Comparison of ENCODE assay signal across 21 cellular contexts in genomic region chr12:43079481-43079880, GRCh38.
"Had no signal": no experiment of that assay in that cellular context is flagged by ENCODE, and none has a peak within 500 bp of the region (broad histone marks: within the 10 kb centered on the region; RNA-seq: fewer than 3 reads in every experiment).

No MANE protein-coding gene starts in this region.

- DNase-seq: cortex of kidney; effector memory CD8-positive, alpha-beta T cell; erythroblast; heart right ventricle; hypothalamus; kidney glomerular epithelial cell; mammary epithelial cell; mucosa of descending colon; naive thymus-derived CD8-positive, alpha-beta T cell; right cardiac atrium; stimulated activated CD4-positive, alpha-beta T cell treated with anti-CD3 and anti-CD28 coated beads, Interleukin-2, amount 100 ng/mL, for 48 hours; stimulated activated CD8-positive, alpha-beta memory T cell treated with anti-CD3 and anti-CD28 coated beads, Interleukin-4, amount 100 ng/mL, for 48 hours; stimulated activated naive CD8-positive, alpha-beta T cell treated with anti-CD3 and anti-CD28 coated beads, Interleukin-15, Interleukin-2, amounts not matched to agents 100 U/mL and 50 U/mL, for 24 hours; thyroid gland had no signal

- H3K36me3 ChIP-seq: heart right ventricle, suprapubic skin, thyroid gland had no signal

- H3K4me1 ChIP-seq: heart right ventricle, suprapubic skin, thyroid gland had no signal

- ATAC-seq: effector memory CD8-positive, alpha-beta T cell; heart right ventricle; mucosa of descending colon; naive thymus-derived CD8-positive, alpha-beta T cell; right cardiac atrium; stimulated activated effector memory CD8-positive, alpha-beta T cell treated with anti-CD3 and anti-CD28 coated beads, Interleukin-12 subunit alpha, Interleukin-12 subunit beta, amount 100 ng/mL, for 72 hours; stimulated activated naive CD8-positive, alpha-beta T cell treated with anti-CD3 and anti-CD28 coated beads, Interleukin-15, Interleukin-2, amounts not matched to agents 100 U/mL and 50 U/mL, for 24 hours had no signal

- H3K27me3 ChIP-seq: heart right ventricle, suprapubic skin, thyroid gland had no signal

- H3K9me3 ChIP-seq: suprapubic skin, thyroid gland had no signal

- H3K4me3 ChIP-seq: heart right ventricle, mucosa of descending colon, smooth muscle cell, suprapubic skin, thyroid gland had no signal

- H3K36me3 Mint-ChIP-seq: naive thymus-derived CD8-positive, alpha-beta T cell; stimulated activated effector memory CD8-positive, alpha-beta T cell treated with anti-CD3 and anti-CD28 coated beads, Interleukin-12 subunit alpha, Interleukin-12 subunit beta, amount 100 ng/mL, for 72 hours; type B pancreatic cell had no signal

- H3K4me1 Mint-ChIP-seq: naive thymus-derived CD8-positive, alpha-beta T cell; neural crest cell; stimulated activated effector memory CD8-positive, alpha-beta T cell treated with anti-CD3 and anti-CD28 coated beads, Interleukin-12 subunit alpha, Interleukin-12 subunit beta, amount 100 ng/mL, for 72 hours had no signal

- H3K27me3 Mint-ChIP-seq: effector memory CD8-positive, alpha-beta T cell; naive thymus-derived CD8-positive, alpha-beta T cell; type B pancreatic cell had no signal

- H3K4me3 Mint-ChIP-seq: effector memory CD8-positive, alpha-beta T cell; naive thymus-derived CD8-positive, alpha-beta T cell; neural crest cell; stimulated activated effector memory CD8-positive, alpha-beta T cell treated with anti-CD3 and anti-CD28 coated beads, Interleukin-12 subunit alpha, Interleukin-12 subunit beta, amount 100 ng/mL, for 72 hours; type B pancreatic cell had no signal

- H3K27ac ChIP-seq: heart right ventricle, suprapubic skin, thyroid gland had no signal

- FAIRE-seq: islet of Langerhans, urothelium cell line had no signal

- H3K27ac Mint-ChIP-seq: effector memory CD8-positive, alpha-beta T cell; naive thymus-derived CD8-positive, alpha-beta T cell; stimulated activated effector memory CD8-positive, alpha-beta T cell treated with anti-CD3 and anti-CD28 coated beads, Interleukin-12 subunit alpha, Interleukin-12 subunit beta, amount 100 ng/mL, for 72 hours; type B pancreatic cell had no signal
